1 cellular context compared by ENCODE assay signal in genomic region chr15:34337557-34338306, GRCh38.
TF ChIP-seq lines count a peak whose summit lies in the region.

SLC12A6 (minus strand) TSS chr15:34337781; CDS start chr15:34336680, 1,101 bp downstream.

TF ChIP-seq in HepG2, 621 proteins besides CTCF, POLR2A, EP300 and RAD21 (continued from another document and continues in another):
- TF ChIP-seq ZNF687 (CRISPR knock-in tag; IDR thresholded peaks at IDR 0.05) (peak; percentile 74), HCFC1 (IDR thresholded peaks at IDR 0.05; ENCODE audit: low read depth, low read length) (peak; percentile 80), KDM5A (IDR thresholded peaks at IDR 0.05; ENCODE audit: borderline replicate concordance, low read length) (peak; percentile 49; the same call in 1 of the 2 replicates), PHF8 (CRISPR knock-in tag; IDR thresholded peaks at IDR 0.05) (peak; percentile 68), SP1 (IDR thresholded peaks at IDR 0.05) (no peak), SP1 (CRISPR knock-in tag; IDR thresholded peaks at IDR 0.05) (peak; percentile 53; the same call in 1 of the 2 replicates), KDM4B (CRISPR knock-in tag; IDR thresholded peaks at IDR 0.05) (no peak), SKIL (CRISPR knock-in tag; IDR thresholded peaks at IDR 0.05; ENCODE audit: borderline replicate concordance) (no peak), ZNF331 (CRISPR knock-in tag; IDR thresholded peaks at IDR 0.05) (no peak), PATZ1 (CRISPR knock-in tag; IDR thresholded peaks at IDR 0.05) (peak; percentile 60), SMAD1 (CRISPR knock-in tag; IDR thresholded peaks at IDR 0.05; ENCODE audit: borderline replicate concordance, low read depth) (peak; percentile 39; the same call in 1 of the 2 replicates), ZNF841 (CRISPR knock-in tag; IDR thresholded peaks at IDR 0.05; ENCODE audit: borderline replicate concordance) (no peak), ZBTB38 (CRISPR knock-in tag; IDR thresholded peaks at IDR 0.05) (no peak), ZNF652 (CRISPR knock-in tag; IDR thresholded peaks at IDR 0.05; ENCODE audit: borderline replicate concordance, low read depth) (peak; percentile 74), MED1 (CRISPR knock-in tag; IDR thresholded peaks at IDR 0.05) (peak; percentile 41; the same call in 1 of the 2 replicates), ZMAT3 (CRISPR knock-in tag; conservative IDR thresholded peaks at IDR 0.05) (0 out of 2 replicates have a peak, but pooled peaks have one; percentile 32), ZBTB44 (CRISPR knock-in tag; IDR thresholded peaks at IDR 0.05) (no peak), MTERF4 (CRISPR knock-in tag; IDR thresholded peaks at IDR 0.05) (0 out of 2 replicates have a peak, but pooled peaks have one; percentile 55), ZNF501 (CRISPR knock-in tag; IDR thresholded peaks at IDR 0.05) (no peak), NR2F2 (IDR thresholded peaks at IDR 0.05; ENCODE audit: borderline replicate concordance, low read depth) (no peak), NFKB2 (CRISPR knock-in tag; IDR thresholded peaks at IDR 0.05; ENCODE audit: borderline replicate concordance) (0 out of 2 replicates have a peak, but pooled peaks have one; percentile 19), AGO2 (optimal IDR thresholded peaks at IDR 0.05; ENCODE audit: low read depth, low read length) (peak; percentile 96), MXD4 (CRISPR knock-in tag; IDR thresholded peaks at IDR 0.05) (0 out of 2 replicates have a peak, but pooled peaks have one; percentile 30), TFAP4 (IDR thresholded peaks at IDR 0.05; ENCODE audit: borderline replicate concordance, low read depth) (peak; percentile 98), ZNF382 (CRISPR knock-in tag; IDR thresholded peaks at IDR 0.05; ENCODE audit: borderline replicate concordance) (no peak), DMAP1 (CRISPR knock-in tag; IDR thresholded peaks at IDR 0.05) (no peak), ARID4A (CRISPR knock-in tag; IDR thresholded peaks at IDR 0.05; ENCODE audit: borderline replicate concordance) (peak; percentile 93), YEATS4 (CRISPR knock-in tag; IDR thresholded peaks at IDR 0.05; ENCODE audit: borderline replicate concordance) (peak; percentile 95), ZFP82 (CRISPR knock-in tag; IDR thresholded peaks at IDR 0.05; ENCODE audit: borderline replicate concordance) (no peak), ZNF639 (CRISPR knock-in tag; conservative IDR thresholded peaks at IDR 0.05) (no peak), ZNF24 (IDR thresholded peaks at IDR 0.05) (no peak), THAP11 (CRISPR knock-in tag; IDR thresholded peaks at IDR 0.05) (peak; percentile 97), ZFX (CRISPR knock-in tag; IDR thresholded peaks at IDR 0.05; ENCODE audit: low read depth) (peak; percentile 64), SAP130 (CRISPR knock-in tag; IDR thresholded peaks at IDR 0.05; ENCODE audit: low read depth) (peak; percentile 82), HMGXB4 (CRISPR knock-in tag; IDR thresholded peaks at IDR 0.05; ENCODE audit: borderline replicate concordance in 1 of 2, low read depth in 1 of 2) (0 out of 4 replicates have a peak, but pooled peaks have one; percentile 29 to 67), GABPA (IDR thresholded peaks at IDR 0.05; ENCODE audit: low read depth, low read length) (peak; percentile 18; the same call in 1 of the 2 replicates), GABPA (CRISPR knock-in tag; IDR thresholded peaks at IDR 0.05; ENCODE audit: low read depth) (no peak), ZNF777 (CRISPR knock-in tag; IDR thresholded peaks at IDR 0.05) (peak; percentile 96), ZNF766 (CRISPR knock-in tag; IDR thresholded peaks at IDR 0.05; ENCODE audit: borderline replicate concordance) (peak; percentile 47; the same call in 1 of the 2 replicates)
